ENCODE assay signal across 11 cellular contexts in genomic region chr9:34976441-34976840, GRCh38. TPM values are rescaled to one million over a fixed set of nuclear protein-coding genes. Genes with fewer than 3 reads are reported as not detected.
"Had no signal": no experiment of that assay in that cellular context is flagged by ENCODE, and none has a peak within 500 bp of the region (broad histone marks: within the 10 kb centered on the region; RNA-seq: fewer than 3 reads in every experiment).

No MANE protein-coding gene starts in this region.

- H3K27ac Mint-ChIP-seq: GM23338, HFFc6, IgD-negative memory B cell had no signal

- H3K27ac ChIP-seq: HL-60 had no signal

- H3K9me3 Mint-ChIP-seq: GM23338, HFFc6, IgD-negative memory B cell had no signal

- H3K4me3 Mint-ChIP-seq: GM23338, HFFc6, IgD-negative memory B cell had no signal

- H3K4me1 ChIP-seq: HAP-1 had no signal

- DNase-seq: H7, HFFc6, KBM-7 had no signal

- ATAC-seq: GM23338, HCT116, HepG2 had no signal

- H3K36me3 ChIP-seq: HAP-1 had no signal

- H3K9me3 ChIP-seq: HAP-1 had no signal

- H3K4me3 ChIP-seq: GM23338, HAP-1 had no signal

RNA-seq across cellular contexts. Expression of gene PHF24, which starts 18.4 kb away (rescaled TPM):
- total RNA-seq: H4, HepG2, HFFc6, HT1080 had no signal
